ENCODE assay signal across 9 cellular contexts in the genomic region with DNA sequence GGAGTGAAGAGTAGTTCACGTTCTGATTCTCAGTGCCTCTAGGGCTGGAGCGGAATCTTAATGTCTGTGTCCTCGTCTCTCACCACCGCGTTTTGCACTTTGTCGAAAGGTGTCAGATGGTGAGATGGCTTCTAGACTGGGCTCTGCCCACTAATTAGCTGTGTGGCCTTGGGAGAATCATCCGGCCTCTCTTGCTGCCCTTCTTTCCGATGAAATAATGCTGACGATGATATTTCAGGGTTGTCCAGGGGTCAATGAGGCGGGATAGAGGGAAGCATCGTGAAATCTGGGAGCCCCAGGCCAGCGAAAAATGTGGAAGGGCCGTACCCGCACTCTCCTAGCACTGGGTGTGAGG. TPM values are rescaled to one million over a fixed set of nuclear protein-coding genes. Genes with fewer than 3 reads are reported as not detected.
A peak's percentile ranks its signal among the peaks of the same experiment; 100 is the strongest.
DNase-seq lines count a peak whose midpoint lies in the region; ATAC-seq and TF ChIP-seq lines count a peak whose summit lies in the region.
"Had no signal": no experiment of that assay in that cellular context is flagged by ENCODE, and none has a peak within 500 bp of the region (broad histone marks: within the 10 kb centered on the region; RNA-seq: fewer than 3 reads in every experiment).

No MANE protein-coding gene starts in this region.

- H3K9me3 Mint-ChIP-seq in CD8-positive, alpha-beta memory T cell, result no peaks in the 10 kb centered on the region
- H3K9me3 Mint-ChIP-seq in effector memory CD8-positive, alpha-beta T cell, result no peaks in the 10 kb centered on the region
- no peaks in the 10 kb centered on the region for H3K9me3 Mint-ChIP-seq in activated CD4-positive, alpha-beta memory T cell treated with anti-CD3 and anti-CD28 coated beads, Interleukin-2, amount 10 ng/mL, durations not matched to agents 7 days and 5 days

- no peak for ATAC-seq in effector memory CD8-positive, alpha-beta T cell (replicated peaks)

- peaks cover 18% of the 10 kb centered on the region for H3K27me3 ChIP-seq in CD8-positive, alpha-beta memory T cell (ENCODE audit: insufficient read depth, low read length, poor library complexity, severe bottlenecking)
- H3K27me3 ChIP-seq in NT2/D1 (ENCODE audit: insufficient read depth, insufficient read length) (peaks cover 40% of the 10 kb centered on the region), parathyroid adenoma (ENCODE audit: control insufficient read depth, insufficient read depth, low read length) (no peaks in the 10 kb centered on the region)

- H3K9ac ChIP-seq in NT2/D1 (ENCODE audit: insufficient read length, low read depth) (peak overlapping the region; percentile 56), parathyroid adenoma (no peak overlapping the region)

- no peaks in the 10 kb centered on the region for H3K36me3 ChIP-seq in CD8-positive, alpha-beta memory T cell (ENCODE audit: insufficient read depth, low read length)
- H3K36me3 ChIP-seq in NT2/D1 (ENCODE audit: insufficient read depth, insufficient read length, low read length) (no peaks in the 10 kb centered on the region), parathyroid adenoma (ENCODE audit: control insufficient read depth, insufficient read depth, low read length) (no peaks in the 10 kb centered on the region)

- CTCF ChIA-PET in CD8-positive, alpha-beta memory T cell (lab: Charles Lee), result interaction anchor here (0.7 to 1.0 kb wide), 2 partner anchors 8 to 17 kb away, joined by 4 read pairs; no protein-coding TSS in a partner anchor
- CTCF ChIA-PET in activated CD4-positive, alpha-beta memory T cell treated with anti-CD3 and anti-CD28 coated beads, Interleukin-2, amount 10 ng/mL, durations not matched to agents 7 days and 5 days (lab: Charles Lee), result no interaction called here

- H3K27me3 Mint-ChIP-seq in CD8-positive, alpha-beta memory T cell, result peaks cover 32 to 62% of the 10 kb centered on the region in 2 donors
- peaks cover 48 to 82% of the 10 kb centered on the region in 2 donors for H3K27me3 Mint-ChIP-seq in effector memory CD8-positive, alpha-beta T cell
- H3K27me3 Mint-ChIP-seq in activated CD4-positive, alpha-beta memory T cell treated with anti-CD3 and anti-CD28 coated beads, Interleukin-2, amount 10 ng/mL, durations not matched to agents 7 days and 5 days, result peaks cover 76% of the 10 kb centered on the region

- no peak for DNase-seq in CD8-positive, alpha-beta memory T cell
- no peak for DNase-seq in NT2/D1 (ENCODE audit: low read depth, low spot score)
- DNase-seq in fibroblast of the aortic adventitia (ENCODE audit: low read depth), result no peak
- DNase-seq in AG20443 (ENCODE audit: low spot score), result no peak
- DNase-seq in effector memory CD8-positive, alpha-beta T cell, result no peak
- DNase-seq in GM10266 (ENCODE audit: extremely low spot score), result no peak
- no peak for DNase-seq in activated CD4-positive, alpha-beta memory T cell treated with anti-CD3 and anti-CD28 coated beads, Interleukin-2, amount 10 ng/mL, durations not matched to agents 7 days and 5 days
- DNase-seq: GF-D8 had no signal

- peaks cover 0 to 5% (median 1%) of the 10 kb centered on the region in 3 donors for H3K4me1 Mint-ChIP-seq in CD8-positive, alpha-beta memory T cell
- H3K4me1 Mint-ChIP-seq in effector memory CD8-positive, alpha-beta T cell (ENCODE audit: low read depth in 2 of 2), result peaks cover 4 to 5% of the 10 kb centered on the region in 2 donors
- peaks cover 7% of the 10 kb centered on the region for H3K4me1 Mint-ChIP-seq in activated CD4-positive, alpha-beta memory T cell treated with anti-CD3 and anti-CD28 coated beads, Interleukin-2, amount 10 ng/mL, durations not matched to agents 7 days and 5 days

- POLR2A ChIA-PET in CD8-positive, alpha-beta memory T cell (lab: Charles Lee), result no interaction called here
- POLR2A ChIA-PET in activated CD4-positive, alpha-beta memory T cell treated with anti-CD3 and anti-CD28 coated beads, Interleukin-2, amount 10 ng/mL, durations not matched to agents 7 days and 5 days (lab: Charles Lee), result no interaction called here

- H3K4me2 ChIP-seq in parathyroid adenoma (ENCODE audit: low read length), result peak overlapping the region; percentile 68

- H3K4me1 ChIP-seq in CD8-positive, alpha-beta memory T cell (ENCODE audit: insufficient read depth, low read length), result no peaks in the 10 kb centered on the region
- peaks cover 10% of the 10 kb centered on the region for H3K4me1 ChIP-seq in NT2/D1 (ENCODE audit: insufficient read depth, insufficient read length)
- H3K4me1 ChIP-seq in parathyroid adenoma, result peaks cover 6% of the 10 kb centered on the region

- H2AFZ ChIP-seq in parathyroid adenoma, result peak overlapping the region; percentile 50

- H3K4me3 Mint-ChIP-seq in CD8-positive, alpha-beta memory T cell, result peak overlapping the region in 4 of 7 donors; percentile 7 to 40 (median 22)
- H3K4me3 Mint-ChIP-seq in effector memory CD8-positive, alpha-beta T cell, result peak overlapping the region in 1 of 2 donors; percentile 4
- no peak overlapping the region for H3K4me3 Mint-ChIP-seq in activated CD4-positive, alpha-beta memory T cell treated with anti-CD3 and anti-CD28 coated beads, Interleukin-2, amount 10 ng/mL, durations not matched to agents 7 days and 5 days

- no peak overlapping the region for H3K4me3 ChIP-seq in CD8-positive, alpha-beta memory T cell (ENCODE audit: low read length)
- H3K4me3 ChIP-seq in NT2/D1 (ENCODE audit: insufficient read length, low read depth) (peak overlapping the region; percentile 70), fibroblast of the aortic adventitia (ENCODE audit: low read depth, low read length) (peak overlapping the region; percentile 71), parathyroid adenoma (ENCODE audit: low read depth, low read length) (no peak overlapping the region)

- H3K9me3 ChIP-seq in CD8-positive, alpha-beta memory T cell (ENCODE audit: low read length), result no peaks in the 10 kb centered on the region
- H3K9me3 ChIP-seq in NT2/D1 (ENCODE audit: insufficient read depth, low read length), result no peaks in the 10 kb centered on the region
- no peaks in the 10 kb centered on the region for H3K9me3 ChIP-seq in parathyroid adenoma (ENCODE audit: control insufficient read depth, low read length)

- H3K36me3 Mint-ChIP-seq in CD8-positive, alpha-beta memory T cell, result no peaks in the 10 kb centered on the region
- no peaks in the 10 kb centered on the region for H3K36me3 Mint-ChIP-seq in effector memory CD8-positive, alpha-beta T cell (ENCODE audit: insufficient read depth)
- no peaks in the 10 kb centered on the region for H3K36me3 Mint-ChIP-seq in activated CD4-positive, alpha-beta memory T cell treated with anti-CD3 and anti-CD28 coated beads, Interleukin-2, amount 10 ng/mL, durations not matched to agents 7 days and 5 days (ENCODE audit: low read depth)

- H3K79me2 ChIP-seq in parathyroid adenoma, result no peaks in the 10 kb centered on the region

- TF ChIP-seq CTCF in fibroblast of the aortic adventitia (IDR thresholded peaks at IDR 0.05; ENCODE audit: insufficient read depth, low read length), result no peak
- no peak for TF ChIP-seq CTCF in parathyroid adenoma (IDR thresholded peaks at IDR 0.05)
- no peak for TF ChIP-seq CTCF in GM10266 (IDR thresholded peaks at IDR 0.05; ENCODE audit: control insufficient read depth, insufficient read depth, low read depth, missing control alignments)

- no peak overlapping the region for H3K27ac ChIP-seq in CD8-positive, alpha-beta memory T cell (ENCODE audit: low read depth, low read length)
- no peak overlapping the region for H3K27ac ChIP-seq in parathyroid adenoma

- peak overlapping the region in 1 of 8 donors; percentile 5 for H3K27ac Mint-ChIP-seq in CD8-positive, alpha-beta memory T cell
- H3K27ac Mint-ChIP-seq in effector memory CD8-positive, alpha-beta T cell, result no peak overlapping the region
- H3K27ac Mint-ChIP-seq in activated CD4-positive, alpha-beta memory T cell treated with anti-CD3 and anti-CD28 coated beads, Interleukin-2, amount 10 ng/mL, durations not matched to agents 7 days and 5 days, result no peak overlapping the region

RNA-seq across cellular contexts. Expression of gene GALNT16, which starts 0.8 kb away (rescaled TPM):
- total RNA-seq in CD8-positive, alpha-beta memory T cell, result under 1 TPM in 1 of 2 experiments, not detected in 1; 0.11 TPM
- polyA plus RNA-seq in CD8-positive, alpha-beta memory T cell, result not detected
- total RNA-seq in fibroblast of the aortic adventitia (ENCODE audit: low replicate concordance), result 1.6 and 4.6 TPM in 2 replicates
- not detected for total RNA-seq in activated CD4-positive, alpha-beta memory T cell treated with anti-CD3 and anti-CD28 coated beads, Interleukin-2, amount 10 ng/mL, durations not matched to agents 7 days and 5 days

Comparison
In these comparisons a context has a peak if more than half of its experiments do, and no peak if none do; other contexts are left out.
1. H3K4me3 ChIP-seq: peak in NT2/D1 (single experiment) and fibroblast of the aortic adventitia (single experiment); none in CD8-positive, alpha-beta memory T cell (single experiment) and parathyroid adenoma (single experiment).